9 cellular contexts compared by ENCODE assay signal in the genomic region with DNA sequence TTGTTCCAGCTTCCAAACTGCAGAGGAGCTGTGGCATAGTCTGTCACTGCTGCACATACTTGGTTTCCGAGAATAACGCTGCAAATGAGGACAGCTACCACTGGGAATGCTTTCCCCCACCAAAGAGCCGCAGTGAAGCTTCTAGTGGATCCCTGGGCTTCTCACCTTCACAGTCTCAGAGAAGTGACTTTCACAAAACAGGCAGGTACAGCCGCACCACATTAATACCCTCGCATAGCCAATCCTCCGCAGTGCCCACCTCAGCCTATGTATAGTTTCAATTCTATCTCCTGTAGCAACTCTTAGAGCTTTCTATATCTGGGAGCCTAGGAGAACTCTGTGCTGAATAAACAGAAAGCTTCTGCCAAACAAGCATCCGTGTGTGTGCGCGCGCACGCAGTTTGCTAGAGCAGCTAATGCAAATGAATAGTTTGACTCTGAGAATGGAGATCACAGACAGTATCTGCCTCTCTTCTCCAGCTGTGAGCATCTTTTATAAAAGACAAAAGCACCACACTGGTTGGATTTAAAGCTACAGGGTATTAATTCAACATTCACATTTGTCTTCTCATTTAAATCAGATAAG.
DNase-seq lines count a peak whose midpoint lies in the region; ATAC-seq and TF ChIP-seq lines count a peak whose summit lies in the region.
"Had no signal": no experiment of that assay in that cellular context is flagged by ENCODE, and none has a peak within 500 bp of the region (broad histone marks: within the 10 kb centered on the region; RNA-seq: fewer than 3 reads in every experiment).

No MANE protein-coding gene starts in this region.

- H3K36me3 ChIP-seq in Panc1 (ENCODE audit: control insufficient read depth, insufficient read depth, low read length) (no peaks in the 10 kb centered on the region), gastroesophageal sphincter (no peaks in the 10 kb centered on the region), neural cell (ENCODE audit: insufficient read depth, low read length) (no peaks in the 10 kb centered on the region)

- H3K4me1 ChIP-seq in Panc1 (ENCODE audit: control insufficient read depth, insufficient read depth, low read length) (peaks cover 10% of the 10 kb centered on the region), gastroesophageal sphincter (peaks cover 0 to 70% (median 16%) of the 10 kb centered on the region in 3 donors)

- intact Hi-C loops in Panc1 (cut with micrococcal nuclease; ENCODE audit: unreplicated experiment): no loop called here

- no peak for TF ChIP-seq CTCF in Panc1 (IDR thresholded peaks at IDR 0.05)
- peak in 1 of 4 experiments; percentile 14 for TF ChIP-seq CTCF in gastroesophageal sphincter (IDR thresholded peaks at IDR 0.05)
- TF ChIP-seq CTCF in neural cell (IDR thresholded peaks at IDR 0.05; ENCODE audit: poor library complexity, severe bottlenecking): peak; percentile 52

- no peaks in the 10 kb centered on the region for H4K20me1 ChIP-seq in neural cell (ENCODE audit: insufficient read depth)

- H3K9ac ChIP-seq in neural cell (ENCODE audit: low read length): peak overlapping the region; percentile 55

- TF ChIP-seq RAD21 in neural cell (conservative IDR thresholded peaks at IDR 0.05): peak; percentile 54

- H3K27me3 ChIP-seq in Panc1 (ENCODE audit: control insufficient read depth, insufficient read depth, low read length): no peaks in the 10 kb centered on the region
- no peaks in the 10 kb centered on the region for H3K27me3 ChIP-seq in gastroesophageal sphincter
- H3K27me3 ChIP-seq in neural cell (ENCODE audit: insufficient read depth, low read depth, low read length): no peaks in the 10 kb centered on the region

- TF ChIP-seq POLR2A in gastroesophageal sphincter (IDR thresholded peaks at IDR 0.05): no peak

- H3K27ac ChIP-seq in Panc1 (ENCODE audit: low read length) (peak overlapping the region; percentile 0; the same call in 1 of the 2 replicates), gastroesophageal sphincter (peak overlapping the region; percentile 61 to 79 (median 78)), neural cell (ENCODE audit: low read length) (peak overlapping the region; percentile 82)

- CTCF ChIA-PET in Panc1 (lab: Charles Lee): no interaction called here
- CTCF ChIA-PET in HEK293T (lab: Yijun Ruan, JAX): interaction anchor here (0.6 kb wide), 1 partner anchor 15 kb away, joined by 3 read pairs; no protein-coding TSS in a partner anchor

- H3K79me2 ChIP-seq in neural cell (replicated peaks; ENCODE audit: insufficient read depth, low read length): peaks cover 43% of the 10 kb centered on the region

- no peak overlapping the region for H2AFZ ChIP-seq in neural cell (ENCODE audit: low read depth, low read length)

- TF ChIP-seq EP300 in gastroesophageal sphincter (IDR thresholded peaks at IDR 0.05): no peak
- TF ChIP-seq EP300 in neural cell (conservative IDR thresholded peaks at IDR 0.05; ENCODE audit: poor library complexity, severe bottlenecking): peak; percentile 20

- ATAC-seq in Panc1 (peak; percentile 72), gastroesophageal sphincter (peak; percentile 66), HG03432 (IDR thresholded peaks at IDR 0.05; ENCODE audit: unreplicated experiment) (no peak)
- ATAC-seq: GM12878 had no signal

- H3K4me2 ChIP-seq in neural cell (ENCODE audit: low read length): peak overlapping the region; percentile 69

- WGBS in gastroesophageal sphincter (ENCODE audit: low coverage in 1 of 2), 2 donors: 8 to 27% methylated on average over 5 to 11 of the region's 11 CpGs

- H3K9me2 ChIP-seq in neural cell (ENCODE audit: insufficient read depth, low read length): no peaks in the 10 kb centered on the region

- H3K4me3 ChIP-seq in Panc1 (ENCODE audit: low read depth in 2 of 2, low read length in 2 of 2) (peak overlapping the region; percentile 4 to 6; a peak in 1 of 4 replicates), gastroesophageal sphincter (peak overlapping the region; percentile 41 to 48), neural cell (ENCODE audit: low read length) (peak overlapping the region; percentile 66)
- H3K4me3 ChIP-seq: GM12878 had no signal

- no TSS peak for BruUV-seq in Panc1 (replicated peaks; lab: Mats Ljungman, UMichigan)

- in situ Hi-C loops in Caki2 (cut with HindIII; ENCODE audit: low pct_unique_long_range_greater_than_20kb, low sequenced_read_pairs) (no loop called here), Panc1 (cut with HindIII; ENCODE audit: low pct_unique_long_range_greater_than_20kb, low sequenced_read_pairs) (no loop called here)

- H3F3A ChIP-seq in neural cell (ENCODE audit: insufficient read depth, low read length, poor library complexity, severe bottlenecking): no peaks in the 10 kb centered on the region

- H3K9me3 ChIP-seq in Panc1 (ENCODE audit: control insufficient read depth, insufficient read depth, low read depth, low read length): no peaks in the 10 kb centered on the region
- no peaks in the 10 kb centered on the region for H3K9me3 ChIP-seq in gastroesophageal sphincter
- H3K9me3 ChIP-seq in neural cell (ENCODE audit: low read length): no peaks in the 10 kb centered on the region

- POLR2A ChIA-PET in Panc1 (lab: Charles Lee) (interaction anchor here (0.6 kb wide), 1 partner anchor 11 kb away, joined by 3 read pairs; no protein-coding TSS in a partner anchor), HEK293T (lab: Yijun Ruan, JAX) (interaction anchor here (0.6 kb wide), 1 partner anchor 204 kb away, joined by 3 read pairs; no protein-coding TSS in a partner anchor)

- DNase-seq in Caki2 (ENCODE audit: low read depth) (peak; percentile 49), Panc1 (ENCODE audit: low read depth, low spot score) (no peak), HEK293T (ENCODE audit: extremely low spot score) (no peak)
- DNase-seq in activated naive CD4-positive, alpha-beta T cell treated with Interleukin-2 at 50 U/mL for 16 hours: no peak
- DNase-seq in effector CD4-positive, alpha-beta T cell: no peak

TF ChIP-seq in neural cell, 6 proteins besides CTCF, POLR2A, EP300 and RAD21 (continues in another document):
- TF ChIP-seq, protein P1, sequence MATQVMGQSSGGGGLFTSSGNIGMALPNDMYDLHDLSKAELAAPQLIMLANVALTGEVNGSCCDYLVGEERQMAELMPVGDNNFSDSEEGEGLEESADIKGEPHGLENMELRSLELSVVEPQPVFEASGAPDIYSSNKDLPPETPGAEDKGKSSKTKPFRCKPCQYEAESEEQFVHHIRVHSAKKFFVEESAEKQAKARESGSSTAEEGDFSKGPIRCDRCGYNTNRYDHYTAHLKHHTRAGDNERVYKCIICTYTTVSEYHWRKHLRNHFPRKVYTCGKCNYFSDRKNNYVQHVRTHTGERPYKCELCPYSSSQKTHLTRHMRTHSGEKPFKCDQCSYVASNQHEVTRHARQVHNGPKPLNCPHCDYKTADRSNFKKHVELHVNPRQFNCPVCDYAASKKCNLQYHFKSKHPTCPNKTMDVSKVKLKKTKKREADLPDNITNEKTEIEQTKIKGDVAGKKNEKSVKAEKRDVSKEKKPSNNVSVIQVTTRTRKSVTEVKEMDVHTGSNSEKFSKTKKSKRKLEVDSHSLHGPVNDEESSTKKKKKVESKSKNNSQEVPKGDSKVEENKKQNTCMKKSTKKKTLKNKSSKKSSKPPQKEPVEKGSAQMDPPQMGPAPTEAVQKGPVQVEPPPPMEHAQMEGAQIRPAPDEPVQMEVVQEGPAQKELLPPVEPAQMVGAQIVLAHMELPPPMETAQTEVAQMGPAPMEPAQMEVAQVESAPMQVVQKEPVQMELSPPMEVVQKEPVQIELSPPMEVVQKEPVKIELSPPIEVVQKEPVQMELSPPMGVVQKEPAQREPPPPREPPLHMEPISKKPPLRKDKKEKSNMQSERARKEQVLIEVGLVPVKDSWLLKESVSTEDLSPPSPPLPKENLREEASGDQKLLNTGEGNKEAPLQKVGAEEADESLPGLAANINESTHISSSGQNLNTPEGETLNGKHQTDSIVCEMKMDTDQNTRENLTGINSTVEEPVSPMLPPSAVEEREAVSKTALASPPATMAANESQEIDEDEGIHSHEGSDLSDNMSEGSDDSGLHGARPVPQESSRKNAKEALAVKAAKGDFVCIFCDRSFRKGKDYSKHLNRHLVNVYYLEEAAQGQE (IDR thresholded peaks at IDR 0.05; ENCODE audit: borderline replicate concordance): peak; percentile 62
- TF ChIP-seq SMC3 (conservative IDR thresholded peaks at IDR 0.05; ENCODE audit: poor library complexity) (peak; percentile 51), TAF1 (IDR thresholded peaks at IDR 0.05; ENCODE audit: low read depth) (peak; percentile 57), MXI1 (conservative IDR thresholded peaks at IDR 0.05; ENCODE audit: poor library complexity, severe bottlenecking) (peak; percentile 52), POLR2AphosphoS5 (IDR thresholded peaks at IDR 0.05) (peak; percentile 32)

TF ChIP-seq in HEK293T, 16 proteins besides CTCF, POLR2A, EP300 and RAD21:
- TF ChIP-seq, protein P2, sequence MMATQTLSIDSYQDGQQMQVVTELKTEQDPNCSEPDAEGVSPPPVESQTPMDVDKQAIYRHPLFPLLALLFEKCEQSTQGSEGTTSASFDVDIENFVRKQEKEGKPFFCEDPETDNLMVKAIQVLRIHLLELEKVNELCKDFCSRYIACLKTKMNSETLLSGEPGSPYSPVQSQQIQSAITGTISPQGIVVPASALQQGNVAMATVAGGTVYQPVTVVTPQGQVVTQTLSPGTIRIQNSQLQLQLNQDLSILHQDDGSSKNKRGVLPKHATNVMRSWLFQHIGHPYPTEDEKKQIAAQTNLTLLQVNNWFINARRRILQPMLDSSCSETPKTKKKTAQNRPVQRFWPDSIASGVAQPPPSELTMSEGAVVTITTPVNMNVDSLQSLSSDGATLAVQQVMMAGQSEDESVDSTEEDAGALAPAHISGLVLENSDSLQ (IDR thresholded peaks at IDR 0.05): no peak
- TF ChIP-seq FOXK2 (IDR thresholded peaks at IDR 0.05) (no peak), NFRKB (IDR thresholded peaks at IDR 0.05) (no peak), L3MBTL2 (conservative IDR thresholded peaks at IDR 0.05) (no peak), BHLHE40 (IDR thresholded peaks at IDR 0.05; ENCODE audit: borderline replicate concordance) (no peak), TARDBP (IDR thresholded peaks at IDR 0.05) (no peak), FOXA1 (IDR thresholded peaks at IDR 0.05) (no peak), LEF1 (IDR thresholded peaks at IDR 0.05; ENCODE audit: borderline replicate concordance) (no peak), FOXM1 (IDR thresholded peaks at IDR 0.05; ENCODE audit: borderline replicate concordance) (no peak), CTBP1 (IDR thresholded peaks at IDR 0.05; ENCODE audit: borderline replicate concordance) (no peak), ELF4 (IDR thresholded peaks at IDR 0.05) (no peak), ZNF384 (IDR thresholded peaks at IDR 0.05) (no peak), SUZ12 (IDR thresholded peaks at IDR 0.05) (no peak), ARNT (IDR thresholded peaks at IDR 0.05) (no peak), SP1 (IDR thresholded peaks at IDR 0.05) (no peak)

Comparison
In these comparisons a context has a peak if more than half of its experiments do, and no peak if none do; other contexts are left out.
1. H3K27ac ChIP-seq: peak in every context shown above with its lines; median percentile 82 in neural cell; 78 in gastroesophageal sphincter; 0 in Panc1.
2. H3K4me3 ChIP-seq: peak in every context shown above with its lines; median percentile 66 in neural cell; 44 in gastroesophageal sphincter; 5 in Panc1.